21 cellular contexts compared by ENCODE assay signal in genomic region chr1:18932879-18933278, GRCh38. TPM values are rescaled to one million over a fixed set of nuclear protein-coding genes. Genes with fewer than 3 reads are reported as not detected.
DNase-seq lines count a peak whose midpoint lies in the region; ATAC-seq and TF ChIP-seq lines count a peak whose summit lies in the region.
"Had no signal": no experiment of that assay in that cellular context is flagged by ENCODE, and none has a peak within 500 bp of the region (broad histone marks: within the 10 kb centered on the region; RNA-seq: fewer than 3 reads in every experiment).

No MANE protein-coding gene starts in this region.

- intact Hi-C loops in esophagus muscularis mucosa (cut with DNase I), result no loop called here

- no peak for ATAC-seq in T-helper 17 cell
- ATAC-seq: sciatic nerve had no signal

- H3K4me1 Mint-ChIP-seq in T-helper 17 cell, result peaks cover 65% of the 10 kb centered on the region
- H3K4me1 Mint-ChIP-seq in progenitor cell of endocrine pancreas (ENCODE audit: low read depth), result peaks cover 14% of the 10 kb centered on the region

- H3K4me3 ChIP-seq in HUES48 (ENCODE audit: low read depth, low read length), result no peak overlapping the region
- H3K4me3 ChIP-seq in esophagus muscularis mucosa, result no peak overlapping the region
- H3K4me3 ChIP-seq: GM23248, pancreas had no signal

- TF ChIP-seq EP300 in esophagus muscularis mucosa (IDR thresholded peaks at IDR 0.05), result no peak

- peak overlapping the region; percentile 93 for H3K27ac Mint-ChIP-seq in T-helper 17 cell
- peak overlapping the region; percentile 49 for H3K27ac Mint-ChIP-seq in progenitor cell of endocrine pancreas
- H3K27ac Mint-ChIP-seq: activated T-helper 1 cell treated with anti-CD3 and anti-CD28 coated beads, Interleukin-12 subunit alpha, Interleukin-12 subunit beta, Interleukin-2, Interleukin-4 antibody, amounts not matched to agents 30 ng/mL and 10 ng/mL and 1 ng/mL, durations not matched to agents 14 hours and 24 hours and 36 hours; dendritic cell treated with granulocyte-macrophage colony-stimulating factor and Interleukin-4, amounts not matched to agents 40 ng/mL and 50 ng/mL, for 4 days; T-helper 1 cell treated with Interleukin-12 subunit alpha and Interleukin-12 subunit beta and Interleukin-4 antibody, amounts not matched to agents 30 μg/mL and 1 μg/mL, for 36 hours had no signal

- H3K27ac ChIP-seq in HUES48 (ENCODE audit: low read depth, low read length) (peak overlapping the region; percentile 11), esophagus muscularis mucosa (replicated peaks in 1 of 4) (peak overlapping the region in 3 of 4 donors; percentile 35 to 55 (median 48))
- H3K27ac ChIP-seq: GM23248, WERI-Rb-1 had no signal

- H3K27me3 ChIP-seq in HUES48 (ENCODE audit: control insufficient read depth, insufficient read depth, low read length) (no peaks in the 10 kb centered on the region), esophagus muscularis mucosa (no peaks in the 10 kb centered on the region)
- H3K27me3 ChIP-seq: pancreas had no signal

- no peak for TF ChIP-seq POLR2A in esophagus muscularis mucosa (IDR thresholded peaks at IDR 0.05; ENCODE audit: low read depth)

- H3K36me3 Mint-ChIP-seq in T-helper 17 cell (ENCODE audit: low read depth) (no peaks in the 10 kb centered on the region), progenitor cell of endocrine pancreas (ENCODE audit: insufficient read depth) (peaks cover 2% of the 10 kb centered on the region)
- H3K36me3 Mint-ChIP-seq: type B pancreatic cell had no signal

- H3K9me3 ChIP-seq in HUES48 (ENCODE audit: control insufficient read depth, insufficient read depth, low read length), result no peaks in the 10 kb centered on the region
- H3K9me3 ChIP-seq in T-helper 17 cell (ENCODE audit: control insufficient read depth, low read length, poor library complexity, severe bottlenecking), result no peaks in the 10 kb centered on the region
- no peaks in the 10 kb centered on the region for H3K9me3 ChIP-seq in esophagus muscularis mucosa
- H3K9me3 ChIP-seq: pancreas had no signal

- no peaks in the 10 kb centered on the region for H3K36me3 ChIP-seq in HUES48 (ENCODE audit: control insufficient read depth, insufficient read depth, low read length)
- no peaks in the 10 kb centered on the region for H3K36me3 ChIP-seq in esophagus muscularis mucosa
- H3K36me3 ChIP-seq: pancreas, WERI-Rb-1 had no signal

- WGBS in esophagus muscularis mucosa, result 46% methylated on average over 7 of the region's 7 CpGs

- TF ChIP-seq CTCF in esophagus muscularis mucosa (IDR thresholded peaks at IDR 0.05) (no peak), progenitor cell of endocrine pancreas (IDR thresholded peaks at IDR 0.05; ENCODE audit: unreplicated experiment) (no peak)

- H3K9me3 Mint-ChIP-seq in progenitor cell of endocrine pancreas (ENCODE audit: low read depth), result no peaks in the 10 kb centered on the region
- H3K9me3 Mint-ChIP-seq: activated T-helper 1 cell treated with anti-CD3 and anti-CD28 coated beads, Interleukin-12 subunit alpha, Interleukin-12 subunit beta, Interleukin-2, Interleukin-4 antibody, amounts not matched to agents 30 ng/mL and 10 ng/mL and 1 ng/mL, durations not matched to agents 14 hours and 24 hours and 36 hours; dendritic cell treated with granulocyte-macrophage colony-stimulating factor and Interleukin-4, amounts not matched to agents 40 ng/mL and 50 ng/mL, for 4 days; T-helper 1 cell treated with Interleukin-12 subunit alpha and Interleukin-12 subunit beta and Interleukin-4 antibody, amounts not matched to agents 30 μg/mL and 1 μg/mL, for 36 hours; type B pancreatic cell had no signal

- H3K27me3 Mint-ChIP-seq in T-helper 17 cell (no peaks in the 10 kb centered on the region), progenitor cell of endocrine pancreas (no peaks in the 10 kb centered on the region)

- H3K4me3 Mint-ChIP-seq in T-helper 17 cell (peak overlapping the region; percentile 49), progenitor cell of endocrine pancreas (ENCODE audit: low read depth) (no peak overlapping the region)
- H3K4me3 Mint-ChIP-seq: activated T-helper 1 cell treated with anti-CD3 and anti-CD28 coated beads, Interleukin-12 subunit alpha, Interleukin-12 subunit beta, Interleukin-2, Interleukin-4 antibody, amounts not matched to agents 30 ng/mL and 10 ng/mL and 1 ng/mL, durations not matched to agents 14 hours and 24 hours and 36 hours; dendritic cell treated with granulocyte-macrophage colony-stimulating factor and Interleukin-4, amounts not matched to agents 40 ng/mL and 50 ng/mL, for 4 days; T-helper 1 cell treated with Interleukin-12 subunit alpha and Interleukin-12 subunit beta and Interleukin-4 antibody, amounts not matched to agents 30 μg/mL and 1 μg/mL, for 36 hours; type B pancreatic cell had no signal

- DNase-seq in T-helper 17 cell (no peak), esophagus muscularis mucosa (ENCODE audit: extremely low spot score) (no peak), progenitor cell of endocrine pancreas (ENCODE audit: low spot score, unreplicated experiment) (no peak), NCI-H1694 treated with DMSO at 0.1 percent for 48 hours (lab: John Stamatoyannopoulos, UW) (no peak), kidney tubule cell (ENCODE audit: low spot score) (no peak), EL (no peak)
- DNase-seq: AML-193; Karpas-422; NCI-H1092 treated with DMSO at 0.1 percent for 48 hours; NCI-H2081 treated with DMSO at 0.1 percent for 48 hours; NCI-H526; stimulated activated naive CD4-positive, alpha-beta T cell treated with Interleukin-2 at 50 U/mL for 16 hours; WERI-Rb-1 had no signal

- H3K4me1 ChIP-seq in HUES48 (ENCODE audit: control insufficient read depth, insufficient read depth, low read length) (peaks cover 17% of the 10 kb centered on the region), esophagus muscularis mucosa (peaks cover 11 to 81% (median 54%) of the 10 kb centered on the region in 4 donors)

- H3K9ac ChIP-seq in HUES48 (ENCODE audit: low read depth, low read length), result no peak overlapping the region
- H3K9ac ChIP-seq: GM23248 had no signal

RNA-seq across cellular contexts. Expression of gene IFFO2, which starts 23.6 kb away (rescaled TPM):
- total RNA-seq in T-helper 17 cell (100 to 1,000 TPM in 1 of 2 donors, 10 to 100 TPM in 1; 99.8 to 119 TPM), esophagus muscularis mucosa (10 to 100 TPM in 3 of 4 donors, 1 to 10 TPM in 1; 9.6 to 40.3 (median 16.3) TPM), progenitor cell of endocrine pancreas (21.0 and 24.4 TPM in 2 replicates)

RNA-seq across cellular contexts. Expression of gene ALDH4A1, which starts 30.5 kb away (rescaled TPM):
- total RNA-seq in T-helper 17 cell (1 to 10 TPM; 1.1 to 1.2 TPM), esophagus muscularis mucosa (10 to 100 TPM; 25.1 to 29.5 (median 27.2) TPM), progenitor cell of endocrine pancreas (29.3 and 30.0 TPM in 2 replicates)

Comparison
In these comparisons a context has a peak if more than half of its experiments do, and no peak if none do; other contexts are left out.
1. RNA of gene ALDH4A1, which starts 30.5 kb away (total RNA-seq): 29.3 to 30.0 TPM in progenitor cell of endocrine pancreas and 25.1 to 29.5 TPM in esophagus muscularis mucosa; 1.1 to 1.2 TPM in T-helper 17 cell; every median in the first group is over 10 times any median in the second.